8 cellular contexts compared by ENCODE assay signal in the genomic region with DNA sequence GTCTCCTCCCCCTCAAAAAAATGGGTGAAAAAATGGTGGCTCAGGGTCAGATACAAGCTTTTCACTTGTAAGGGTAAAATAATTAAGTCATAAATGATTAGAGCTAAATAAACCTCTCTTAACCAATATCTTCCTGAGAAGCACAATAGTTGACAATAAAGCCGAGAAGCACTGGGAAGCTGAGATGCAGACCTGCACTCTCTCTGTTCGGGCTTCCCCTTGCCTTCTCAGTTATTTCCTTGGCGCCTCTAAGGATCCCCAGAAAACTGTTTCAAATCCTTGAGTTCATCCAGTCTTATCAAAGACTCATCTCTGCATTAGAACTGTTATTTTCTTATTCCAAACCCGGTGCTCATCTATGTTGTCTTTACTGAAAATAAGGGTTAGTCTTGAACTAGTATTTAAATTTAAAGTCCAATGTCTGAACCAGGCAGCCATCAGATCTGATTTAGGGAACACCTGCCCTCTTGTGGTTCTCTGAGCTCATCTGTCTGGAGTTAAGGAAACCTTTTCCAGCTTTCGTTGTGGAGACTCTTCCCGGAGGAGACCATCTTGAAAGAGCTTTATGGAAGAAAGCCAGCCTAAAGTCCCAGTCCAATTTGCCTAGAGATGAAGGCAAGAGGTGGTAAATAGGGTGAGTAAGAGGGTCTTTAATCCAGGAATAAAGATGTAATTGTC.
DNase-seq lines count a peak whose midpoint lies in the region; ATAC-seq, FAIRE-seq and TF ChIP-seq lines count a peak whose summit lies in the region.

No MANE protein-coding gene starts in this region.

- peaks cover 27% of the 10 kb centered on the region for H3K27me3 ChIP-seq in WERI-Rb-1 (ENCODE audit: insufficient read depth, low read depth, severe bottlenecking)
- no peaks in the 10 kb centered on the region for H3K27me3 ChIP-seq in HepG2 (ENCODE audit: control insufficient read depth in 1 of 2, insufficient read depth in 2 of 2, low read length in 2 of 2)

- in situ Hi-C loops in HepG2 (cut with HindIII; ENCODE audit: extremely low pct_ligation_motif_present, low pct_unique_long_range_greater_than_20kb) = loop anchor here (5.0 kb wide), 1 partner anchor 943 kb away; no protein-coding TSS in a partner anchor

- intact Hi-C loops in HepG2 (cut with micrococcal nuclease; ENCODE audit: unreplicated experiment) = loop anchor here (1.0 kb wide), 1 partner anchor 945 kb away; no protein-coding TSS in a partner anchor

- H3K4me1 ChIP-seq in HepG2 (ENCODE audit: insufficient read depth, low read length) = no peaks in the 10 kb centered on the region

- H4K20me1 ChIP-seq in HepG2 (ENCODE audit: insufficient read depth, low read length) = no peaks in the 10 kb centered on the region

- ATAC-seq in HepG2 = peak; percentile 81
- no peak for ATAC-seq in GM18517 (IDR thresholded peaks at IDR 0.05; ENCODE audit: unreplicated experiment)
- ATAC-seq in HG02588 (IDR thresholded peaks at IDR 0.05; ENCODE audit: unreplicated experiment) = no peak

- no peak overlapping the region for H3K4me3 ChIP-seq in WERI-Rb-1 (ENCODE audit: low read depth, low read length)
- no peak overlapping the region for H3K4me3 ChIP-seq in HepG2 (replicated peaks in 1 of 3; ENCODE audit: insufficient read depth in 1 of 3, low read depth in 2 of 3, low read length in 3 of 3)

- H3K27ac ChIP-seq in WERI-Rb-1 = no peak overlapping the region
- H3K27ac ChIP-seq in HepG2 (ENCODE audit: extremely low read length, insufficient read depth, low read length) = no peak overlapping the region

- TF ChIP-seq POLR2A in HepG2 (IDR thresholded peaks at IDR 0.05; ENCODE audit: insufficient read depth in 1 of 2, low read depth in 2 of 2, low read length in 2 of 2) = no peak

- no peak for DNase-seq in AG09319 (ENCODE audit: extremely low read depth, low read depth)
- no peak for DNase-seq in WERI-Rb-1
- DNase-seq in HepG2 (ENCODE audit: low spot score) = peak; percentile 22
- no peak for DNase-seq in cerebellar nuclear complex (lab: John Stamatoyannopoulos, UW)
- DNase-seq in NCI-H1048 (lab: John Stamatoyannopoulos, UW) = no peak

- H3K4me2 ChIP-seq in HepG2 (ENCODE audit: low read depth, low read length) = no peak overlapping the region

- TF ChIP-seq RAD21 in Ishikawa (IDR thresholded peaks at IDR 0.05; ENCODE audit: low read depth) = peak; percentile 24; the same call in 1 of the 2 replicates
- no peak for TF ChIP-seq RAD21 in HepG2 (CRISPR knock-in tag; IDR thresholded peaks at IDR 0.05)

- H2AFZ ChIP-seq in HepG2 (ENCODE audit: low read length) = no peak overlapping the region

- POLR2A ChIA-PET in HepG2 (lab: Yijun Ruan, JAX) = no interaction called here

- no peaks in the 10 kb centered on the region for H3K79me2 ChIP-seq in HepG2 (ENCODE audit: insufficient read depth, low read length)

- TF ChIP-seq CTCF in AG09319 (IDR thresholded peaks at IDR 0.05; ENCODE audit: low read depth, low read length) (peak; percentile 44), WERI-Rb-1 (IDR thresholded peaks at IDR 0.05; ENCODE audit: low read depth, low read length) (0 out of 2 replicates have a peak, but pooled peaks have one; percentile 6), HepG2 (CRISPR knock-in tag; IDR thresholded peaks at IDR 0.05) (peak; percentile 48)

- H3K9ac ChIP-seq in HepG2 (ENCODE audit: insufficient read depth, low read depth, low read length) = no peak overlapping the region

- BruUV-seq in HepG2 (replicated peaks; lab: Mats Ljungman, UMichigan) = no TSS peak

- H3K9me3 ChIP-seq in WERI-Rb-1 (ENCODE audit: severe bottlenecking) = no peaks in the 10 kb centered on the region
- H3K9me3 ChIP-seq in HepG2 (ENCODE audit: low read length) = no peaks in the 10 kb centered on the region

- TF ChIP-seq EP300 in Ishikawa (IDR thresholded peaks at IDR 0.05; ENCODE audit: borderline replicate concordance) = no peak
- TF ChIP-seq EP300 in HepG2 (IDR thresholded peaks at IDR 0.05; ENCODE audit: low read depth in 2 of 2, low read length in 2 of 2) = no peak
- no peak for TF ChIP-seq EP300 in HepG2 (CRISPR knock-in tag; IDR thresholded peaks at IDR 0.05; ENCODE audit: borderline replicate concordance)

- H3K36me3 ChIP-seq in WERI-Rb-1 (no peaks in the 10 kb centered on the region), HepG2 (replicated peaks in 1 of 2; ENCODE audit: control insufficient read depth in 1 of 2, insufficient read depth in 2 of 2, low read length in 2 of 2) (no peaks in the 10 kb centered on the region)

- FAIRE-seq in HepG2 (lab: Jason Lieb, UNC) = peak; percentile 43

- CTCF ChIA-PET in HepG2 (lab: Yijun Ruan, JAX; ENCODE audit: low intra/inter-chr PET ratio, low total read pairs) = interaction anchor here (1.4 kb wide), 1 partner anchor 887 kb away, joined by 7 read pairs; no protein-coding TSS in a partner anchor

- 8% methylated on average over 6 of the region's 6 CpGs for WGBS in HepG2 (ENCODE audit: low lambda C conversion rate)

TF ChIP-seq in Ishikawa, 13 proteins besides CTCF, POLR2A, EP300 and RAD21:
- TF ChIP-seq USF1 (IDR thresholded peaks at IDR 0.05) (no peak), CEBPB (IDR thresholded peaks at IDR 0.05) (no peak), EGR1 (IDR thresholded peaks at IDR 0.05) (no peak), TEAD4 (IDR thresholded peaks at IDR 0.05) (no peak), NFIC (IDR thresholded peaks at IDR 0.05) (no peak)

TF ChIP-seq in HepG2, 621 proteins besides CTCF, POLR2A, EP300 and RAD21:
- TF ChIP-seq SMC3 (IDR thresholded peaks at IDR 0.05; ENCODE audit: low read length) (peak; percentile 35; the same call in 1 of the 2 replicates), ATRX (CRISPR knock-in tag; IDR thresholded peaks at IDR 0.05; ENCODE audit: borderline replicate concordance) (no peak), SOX13 (IDR thresholded peaks at IDR 0.05) (no peak), SOX13 (CRISPR knock-in tag; conservative IDR thresholded peaks at IDR 0.05 in 1 of 2, IDR thresholded peaks at IDR 0.05 in 1 of 2) (no peak), KDM3A (CRISPR knock-in tag; IDR thresholded peaks at IDR 0.05; ENCODE audit: low read depth) (no peak), MEIS1 (CRISPR knock-in tag; IDR thresholded peaks at IDR 0.05; ENCODE audit: borderline replicate concordance) (no peak), STAG1 (CRISPR knock-in tag; IDR thresholded peaks at IDR 0.05) (peak; percentile 59)
- TF ChIP-seq, protein P1, sequence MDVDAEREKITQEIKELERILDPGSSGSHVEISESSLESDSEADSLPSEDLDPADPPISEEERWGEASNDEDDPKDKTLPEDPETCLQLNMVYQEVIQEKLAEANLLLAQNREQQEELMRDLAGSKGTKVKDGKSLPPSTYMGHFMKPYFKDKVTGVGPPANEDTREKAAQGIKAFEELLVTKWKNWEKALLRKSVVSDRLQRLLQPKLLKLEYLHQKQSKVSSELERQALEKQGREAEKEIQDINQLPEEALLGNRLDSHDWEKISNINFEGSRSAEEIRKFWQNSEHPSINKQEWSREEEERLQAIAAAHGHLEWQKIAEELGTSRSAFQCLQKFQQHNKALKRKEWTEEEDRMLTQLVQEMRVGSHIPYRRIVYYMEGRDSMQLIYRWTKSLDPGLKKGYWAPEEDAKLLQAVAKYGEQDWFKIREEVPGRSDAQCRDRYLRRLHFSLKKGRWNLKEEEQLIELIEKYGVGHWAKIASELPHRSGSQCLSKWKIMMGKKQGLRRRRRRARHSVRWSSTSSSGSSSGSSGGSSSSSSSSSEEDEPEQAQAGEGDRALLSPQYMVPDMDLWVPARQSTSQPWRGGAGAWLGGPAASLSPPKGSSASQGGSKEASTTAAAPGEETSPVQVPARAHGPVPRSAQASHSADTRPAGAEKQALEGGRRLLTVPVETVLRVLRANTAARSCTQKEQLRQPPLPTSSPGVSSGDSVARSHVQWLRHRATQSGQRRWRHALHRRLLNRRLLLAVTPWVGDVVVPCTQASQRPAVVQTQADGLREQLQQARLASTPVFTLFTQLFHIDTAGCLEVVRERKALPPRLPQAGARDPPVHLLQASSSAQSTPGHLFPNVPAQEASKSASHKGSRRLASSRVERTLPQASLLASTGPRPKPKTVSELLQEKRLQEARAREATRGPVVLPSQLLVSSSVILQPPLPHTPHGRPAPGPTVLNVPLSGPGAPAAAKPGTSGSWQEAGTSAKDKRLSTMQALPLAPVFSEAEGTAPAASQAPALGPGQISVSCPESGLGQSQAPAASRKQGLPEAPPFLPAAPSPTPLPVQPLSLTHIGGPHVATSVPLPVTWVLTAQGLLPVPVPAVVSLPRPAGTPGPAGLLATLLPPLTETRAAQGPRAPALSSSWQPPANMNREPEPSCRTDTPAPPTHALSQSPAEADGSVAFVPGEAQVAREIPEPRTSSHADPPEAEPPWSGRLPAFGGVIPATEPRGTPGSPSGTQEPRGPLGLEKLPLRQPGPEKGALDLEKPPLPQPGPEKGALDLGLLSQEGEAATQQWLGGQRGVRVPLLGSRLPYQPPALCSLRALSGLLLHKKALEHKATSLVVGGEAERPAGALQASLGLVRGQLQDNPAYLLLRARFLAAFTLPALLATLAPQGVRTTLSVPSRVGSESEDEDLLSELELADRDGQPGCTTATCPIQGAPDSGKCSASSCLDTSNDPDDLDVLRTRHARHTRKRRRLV (CRISPR knock-in tag; IDR thresholded peaks at IDR 0.05) = no peak
